In genomic region chr1:2952371-2952770, GRCh38 we compare ENCODE assay signal across 28 cellular contexts.
DNase-seq lines count a peak whose midpoint lies in the region; ATAC-seq and TF ChIP-seq lines count a peak whose summit lies in the region.
"Had no signal": no experiment of that assay in that cellular context is flagged by ENCODE, and none has a peak within 500 bp of the region (broad histone marks: within the 10 kb centered on the region; RNA-seq: fewer than 3 reads in every experiment).

No MANE protein-coding gene starts in this region.

- no peak overlapping the region for H3K18ac ChIP-seq in neuronal stem cell (ENCODE audit: low read length)

- H3K4me1 ChIP-seq in RWPE2 (ENCODE audit: insufficient read depth, poor library complexity, severe bottlenecking) (no peaks in the 10 kb centered on the region), lower lobe of right lung (no peaks in the 10 kb centered on the region), PC-9 (replicated peaks; ENCODE audit: insufficient read depth) (no peaks in the 10 kb centered on the region), neuronal stem cell (ENCODE audit: control insufficient read depth in 2 of 2, insufficient read depth in 1 of 2, low read depth in 1 of 2, low read length in 2 of 2) (no peaks in the 10 kb centered on the region)
- H3K4me1 ChIP-seq: HAP-1 had no signal

- H3K4me3 ChIP-seq in RWPE2 (ENCODE audit: severe bottlenecking) (no peak overlapping the region), lower lobe of right lung (no peak overlapping the region), PC-9 (no peak overlapping the region), neuronal stem cell (ENCODE audit: low read length in 2 of 2) (no peak overlapping the region)
- H3K4me3 ChIP-seq: GM12878, HAP-1, MG63 had no signal

- H2AFZ ChIP-seq in PC-9 = no peak overlapping the region
- no peak overlapping the region for H2AFZ ChIP-seq in neuronal stem cell (ENCODE audit: low read length)

- peaks cover under 1% of the 10 kb centered on the region for H3K27me3 Mint-ChIP-seq in stimulated activated memory B cell treated with anti-CD40 and anti-IgM and Interleukin-4, amounts not matched to agents 10 μg/mL and 1 μg/mL and 100 μg/mL, for 72 hours

- H3K9me3 ChIP-seq in RWPE2 (ENCODE audit: severe bottlenecking) (peaks cover 4% of the 10 kb centered on the region), lower lobe of right lung (peaks cover 11% of the 10 kb centered on the region), PC-9 (ENCODE audit: insufficient read depth, low read depth) (no peaks in the 10 kb centered on the region), neuronal stem cell (replicated peaks in 1 of 2; ENCODE audit: control insufficient read depth in 2 of 2, insufficient read depth in 1 of 2, low read depth in 1 of 2, low read length in 2 of 2) (peaks cover 0 to 6% of the 10 kb centered on the region in 2 donors)
- H3K9me3 ChIP-seq: MG63, SK-N-SH had no signal

- no peaks in the 10 kb centered on the region for H3K36me3 ChIP-seq in RWPE2 (ENCODE audit: low read depth)
- no peaks in the 10 kb centered on the region for H3K36me3 ChIP-seq in lower lobe of right lung
- H3K36me3 ChIP-seq in PC-9 (ENCODE audit: low read depth) = no peaks in the 10 kb centered on the region
- H3K36me3 ChIP-seq in neuronal stem cell (replicated peaks in 1 of 2; ENCODE audit: control insufficient read depth in 2 of 2, insufficient read depth in 2 of 2, low read length in 2 of 2) = no peaks in the 10 kb centered on the region
- H3K36me3 ChIP-seq: HAP-1, MG63 had no signal

- no peak overlapping the region for H3K9ac ChIP-seq in neuronal stem cell (ENCODE audit: low read depth, low read length, poor library complexity)
- H3K9ac ChIP-seq: SK-N-SH had no signal

- H2BK15ac ChIP-seq in neuronal stem cell (ENCODE audit: low read length) = no peak overlapping the region

- H3K79me2 ChIP-seq in PC-9 (ENCODE audit: low read depth) = no peaks in the 10 kb centered on the region

- no peak for TF ChIP-seq CTCF in RWPE2 (IDR thresholded peaks at IDR 0.05; ENCODE audit: poor library complexity, severe bottlenecking)
- TF ChIP-seq CTCF in lower lobe of right lung (IDR thresholded peaks at IDR 0.05) = no peak
- no peak for TF ChIP-seq CTCF in PC-9 (conservative IDR thresholded peaks at IDR 0.05)

- no peak overlapping the region for H2BK12ac ChIP-seq in neuronal stem cell (ENCODE audit: low read length)

- intact Hi-C loops in Right ventricle myocardium superior (cut with DNase I) = no loop called here
- intact Hi-C loops in cardiac septum (cut with DNase I) = no loop called here
- intact Hi-C loops in lower lobe of right lung (cut with DNase I) = no loop called here
- intact Hi-C loops in PC-9 (cut with micrococcal nuclease; ENCODE audit: unreplicated experiment) = no loop called here

- no peak for ATAC-seq in Right ventricle myocardium superior (ENCODE audit: poor library complexity)
- ATAC-seq in RWPE2 (ENCODE audit: low read depth) = no peak
- ATAC-seq in lower lobe of right lung = no peak
- ATAC-seq in stimulated activated memory B cell treated with anti-CD40 and anti-IgM and Interleukin-4, amounts not matched to agents 10 μg/mL and 1 μg/mL and 100 μg/mL, for 72 hours = no peak
- ATAC-seq: GM12878 had no signal

- H3K4me1 Mint-ChIP-seq in stimulated activated memory B cell treated with anti-CD40 and anti-IgM and Interleukin-4, amounts not matched to agents 10 μg/mL and 1 μg/mL and 100 μg/mL, for 72 hours = peaks cover 60% of the 10 kb centered on the region
- H3K4me1 Mint-ChIP-seq: CD8-positive, alpha-beta memory T cell had no signal

- H3K14ac ChIP-seq in neuronal stem cell (ENCODE audit: low read length) = no peak overlapping the region

- H3F3A ChIP-seq in PC-9 (ENCODE audit: insufficient read depth, low read depth) = no peaks in the 10 kb centered on the region

- no peak overlapping the region for H3K4me2 ChIP-seq in PC-9
- no peak overlapping the region for H3K4me2 ChIP-seq in neuronal stem cell (ENCODE audit: insufficient read depth, low read length, poor library complexity, severe bottlenecking)
- H3K4me2 ChIP-seq: SK-N-SH had no signal

- H3K27me3 ChIP-seq in RWPE2 (ENCODE audit: insufficient read depth, poor library complexity, severe bottlenecking) = peaks cover 34% of the 10 kb centered on the region
- H3K27me3 ChIP-seq in lower lobe of right lung (ENCODE audit: low read depth) = peaks cover 34% of the 10 kb centered on the region
- H3K27me3 ChIP-seq in PC-9 (ENCODE audit: insufficient read depth, low read depth) = peaks cover 57% of the 10 kb centered on the region
- H3K27me3 ChIP-seq in neuronal stem cell (ENCODE audit: control insufficient read depth in 3 of 3, insufficient read depth in 3 of 3, low read depth in 1 of 3, low read length in 3 of 3) = peaks cover 0 to 40% (median 0%) of the 10 kb centered on the region in 3 experiments

- no CpG with 5 or more reads among the region's 9 CpGs for WGBS in neuronal stem cell (ENCODE audit: extremely low coverage in 2 of 2, insufficient read length in 2 of 2, insufficient replicate concordance in 1 of 2), 2 donors

- H3K4ac ChIP-seq in neuronal stem cell (ENCODE audit: low read length) = no peak overlapping the region

- H2AK5ac ChIP-seq in neuronal stem cell (ENCODE audit: low read depth, low read length) = no peak overlapping the region

- POLR2A ChIA-PET in PC-9 (lab: Charles Lee; ENCODE audit: unreplicated experiment) = no interaction called here

- H3K27ac Mint-ChIP-seq in stimulated activated memory B cell treated with anti-CD40 and anti-IgM and Interleukin-4, amounts not matched to agents 10 μg/mL and 1 μg/mL and 100 μg/mL, for 72 hours = peak overlapping the region; percentile 80
- H3K27ac Mint-ChIP-seq: CD8-positive, alpha-beta memory T cell; HFFc6 had no signal

- H3K4me3 Mint-ChIP-seq in stimulated activated memory B cell treated with anti-CD40 and anti-IgM and Interleukin-4, amounts not matched to agents 10 μg/mL and 1 μg/mL and 100 μg/mL, for 72 hours = no peak overlapping the region
- H3K4me3 Mint-ChIP-seq: CD14-positive monocyte; CD8-positive, alpha-beta memory T cell; HFFc6 had no signal

- no peak overlapping the region for H2BK120ac ChIP-seq in neuronal stem cell (ENCODE audit: low read depth, low read length)

- H3K23ac ChIP-seq in neuronal stem cell (ENCODE audit: low read depth, low read length, poor library complexity) = no peak overlapping the region

- H2BK5ac ChIP-seq in neuronal stem cell (ENCODE audit: low read length) = no peak overlapping the region

- no peak overlapping the region for H4K91ac ChIP-seq in neuronal stem cell (ENCODE audit: low read depth, low read length, poor library complexity)

- H3K9me3 Mint-ChIP-seq in stimulated activated memory B cell treated with anti-CD40 and anti-IgM and Interleukin-4, amounts not matched to agents 10 μg/mL and 1 μg/mL and 100 μg/mL, for 72 hours = peaks cover 30% of the 10 kb centered on the region

- H3K27ac ChIP-seq in RWPE2 (ENCODE audit: poor library complexity, severe bottlenecking) (no peak overlapping the region), lower lobe of right lung (no peak overlapping the region), PC-9 (no peak overlapping the region), neuronal stem cell (replicated peaks; ENCODE audit: low read length) (no peak overlapping the region)
- H3K27ac ChIP-seq: RWPE1 had no signal

- no TSS peak for BruUV-seq in PC-9 (replicated peaks; lab: Mats Ljungman, UMichigan)

- no peaks in the 10 kb centered on the region for H4K20me1 ChIP-seq in PC-9 (ENCODE audit: insufficient read depth)

- H3K9me2 ChIP-seq in PC-9 (ENCODE audit: insufficient read depth) = no peaks in the 10 kb centered on the region
- H3K9me2 ChIP-seq: SK-N-SH had no signal

- CTCF ChIA-PET in PC-9 (lab: Charles Lee) = no interaction called here

- no peak overlapping the region for H4K8ac ChIP-seq in neuronal stem cell (ENCODE audit: low read depth, low read length)

- peaks cover 32% of the 10 kb centered on the region for H3K36me3 Mint-ChIP-seq in stimulated activated memory B cell treated with anti-CD40 and anti-IgM and Interleukin-4, amounts not matched to agents 10 μg/mL and 1 μg/mL and 100 μg/mL, for 72 hours

- no peaks in the 10 kb centered on the region for H3K79me1 ChIP-seq in neuronal stem cell (ENCODE audit: low read depth, low read length)

- DNase-seq in Right ventricle myocardium superior = peak; percentile 8
- no peak for DNase-seq in cardiac septum (ENCODE audit: low spot score)
- DNase-seq in RWPE2 (ENCODE audit: low spot score) = peak; percentile 29
- peak; percentile 17 for DNase-seq in lower lobe of right lung
- no peak for DNase-seq in PC-9
- DNase-seq in neuronal stem cell (ENCODE audit: low spot score) = no peak
- DNase-seq in AG20443 (ENCODE audit: low spot score) = no peak
- DNase-seq: DMS 273 treated with DMSO at 0.1 percent for 48 hours, EL, GDM1, GOT3, HFFc6, IMR-90, KG1, MG63, NCI-H1105 treated with DMSO at 0.1 percent for 48 hours, NCI-H146, NCI-H1930, NCI-H2107, NCI-H446 treated with DMSO at 0.1 percent for 48 hours, NCI-H526 treated with DMSO at 0.1 percent for 48 hours, SK-N-SH had no signal

Comparison
In these comparisons a context has a peak if more than half of its experiments do, and no peak if none do; other contexts are left out.
1. DNase-seq: peak in Right ventricle myocardium superior (single experiment), RWPE2 (single experiment) and lower lobe of right lung (single experiment); none in cardiac septum (single experiment), PC-9 (0 of 2), neuronal stem cell (single experiment) and AG20443 (single experiment).